20 cellular contexts compared by ENCODE assay signal in genomic region chr10:114245128-114245791, GRCh38. TPM values are rescaled to one million over a fixed set of nuclear protein-coding genes. Genes with fewer than 3 reads are reported as not detected.
DNase-seq lines count a peak whose midpoint lies in the region; ATAC-seq and TF ChIP-seq lines count a peak whose summit lies in the region.
"Had no signal": no experiment of that assay in that cellular context is flagged by ENCODE, and none has a peak within 500 bp of the region (broad histone marks: within the 10 kb centered on the region; RNA-seq: fewer than 3 reads in every experiment).

No MANE protein-coding gene starts in this region.

- H3K27me3 ChIP-seq in duodenal mucosa (ENCODE audit: control insufficient read depth in 1 of 2, insufficient read depth in 2 of 2, low read length in 2 of 2): peaks cover 3 to 8% of the 10 kb centered on the region in 2 donors
- H3K27me3 ChIP-seq: ovary had no signal

- DNase-seq in DMS53 (lab: John Stamatoyannopoulos, UW) (peak; percentile 66), DMS53 treated with DMSO at 0.1 percent for 48 hours (lab: John Stamatoyannopoulos, UW; ENCODE audit: unreplicated experiment) (no peak), mesothelial cell of epicardium (ENCODE audit: low spot score in 2 of 2, unreplicated experiment in 2 of 2) (no peak), NCI-H2227 (lab: John Stamatoyannopoulos, UW; ENCODE audit: unreplicated experiment) (no peak), HEK293T (ENCODE audit: extremely low spot score) (no peak)
- DNase-seq: 8988T; activated CD4-positive, alpha-beta T cell treated with anti-CD3 and anti-CD28 coated beads for 48 hours; CD4-positive, alpha-beta T cell; effector memory CD4-positive, alpha-beta T cell; foreskin melanocyte; NCI-H2029 treated with DMSO at 0.1 percent for 48 hours; NCI-H748 treated with DMSO at 0.1 percent for 48 hours; ovary; spleen; stimulated activated naive CD8-positive, alpha-beta T cell treated with anti-CD3 and anti-CD28 coated beads, Interleukin-15, amount 100 ng/mL, for 72 hours; T-helper 9 cell had no signal

- H3K36me3 Mint-ChIP-seq in mesothelial cell of epicardium: peaks cover 5% of the 10 kb centered on the region
- H3K36me3 Mint-ChIP-seq: activated naive CD4-positive, alpha-beta T cell treated with anti-CD3 and anti-CD28 coated beads, Interleukin-2, amount 50 U/mL, for 24 hours had no signal

- H3K27ac ChIP-seq in duodenal mucosa (ENCODE audit: low read depth, low read length): no peak overlapping the region
- H3K27ac ChIP-seq: ovary, spleen had no signal

- no peaks in the 10 kb centered on the region for H3K36me3 ChIP-seq in duodenal mucosa (ENCODE audit: control insufficient read depth in 1 of 2, insufficient read depth in 2 of 2, low read length in 2 of 2)
- H3K36me3 ChIP-seq: ovary, spleen had no signal

- no peaks in the 10 kb centered on the region for H3K9me3 Mint-ChIP-seq in mesothelial cell of epicardium
- H3K9me3 Mint-ChIP-seq: activated naive CD4-positive, alpha-beta T cell treated with anti-CD3 and anti-CD28 coated beads, Interleukin-2, amount 50 U/mL, for 24 hours; CD4-positive, alpha-beta T cell; stimulated activated naive CD8-positive, alpha-beta T cell treated with anti-CD3 and anti-CD28 coated beads, Interleukin-15, amount 100 ng/mL, for 72 hours had no signal

- ATAC-seq in GM18870 (IDR thresholded peaks at IDR 0.05; ENCODE audit: unreplicated experiment): no peak
- ATAC-seq in GM18502 (IDR thresholded peaks at IDR 0.05; ENCODE audit: poor library complexity, unreplicated experiment): no peak
- ATAC-seq: stimulated activated naive CD8-positive, alpha-beta T cell treated with anti-CD3 and anti-CD28 coated beads, Interleukin-15, amount 100 ng/mL, for 72 hours had no signal

- H3K9ac ChIP-seq in duodenal mucosa (ENCODE audit: low read depth in 1 of 2, low read length in 2 of 2): peak overlapping the region in 1 of 2 donors; percentile 21

- no peak for TF ChIP-seq CTCF in mesothelial cell of epicardium (IDR thresholded peaks at IDR 0.05; ENCODE audit: unreplicated experiment)

- peaks cover 25% of the 10 kb centered on the region for H3K4me1 Mint-ChIP-seq in mesothelial cell of epicardium
- H3K4me1 Mint-ChIP-seq: activated naive CD4-positive, alpha-beta T cell treated with anti-CD3 and anti-CD28 coated beads, Interleukin-2, amount 50 U/mL, for 24 hours had no signal

- CTCF ChIA-PET in HEK293T (lab: Yijun Ruan, JAX): no interaction called here

- POLR2A ChIA-PET in HEK293T (lab: Yijun Ruan, JAX): interaction anchor here (0.7 kb wide), 1 partner anchor 152 kb away, joined by 3 read pairs; no protein-coding TSS in a partner anchor

- H3K27ac Mint-ChIP-seq in mesothelial cell of epicardium: peak overlapping the region; percentile 2
- H3K27ac Mint-ChIP-seq: activated naive CD4-positive, alpha-beta T cell treated with anti-CD3 and anti-CD28 coated beads, Interleukin-2, amount 50 U/mL, for 24 hours; CD4-positive, alpha-beta T cell; stimulated activated naive CD8-positive, alpha-beta T cell treated with anti-CD3 and anti-CD28 coated beads, Interleukin-15, amount 100 ng/mL, for 72 hours had no signal

- H3K4me3 Mint-ChIP-seq in mesothelial cell of epicardium: no peak overlapping the region
- H3K4me3 Mint-ChIP-seq: activated naive CD4-positive, alpha-beta T cell treated with anti-CD3 and anti-CD28 coated beads, Interleukin-2, amount 50 U/mL, for 24 hours; CD4-positive, alpha-beta T cell; stimulated activated naive CD8-positive, alpha-beta T cell treated with anti-CD3 and anti-CD28 coated beads, Interleukin-15, amount 100 ng/mL, for 72 hours had no signal

- peaks cover 21% of the 10 kb centered on the region in 2 donors for H3K4me1 ChIP-seq in duodenal mucosa (ENCODE audit: control insufficient read depth in 1 of 2, insufficient read depth in 2 of 2, low read length in 2 of 2)

- H3K4me3 ChIP-seq in duodenal mucosa (ENCODE audit: low read depth in 1 of 2, low read length in 2 of 2): peak overlapping the region; percentile 19 to 50
- H3K4me3 ChIP-seq: ovary, spleen had no signal

- H3K9me3 ChIP-seq in duodenal mucosa (ENCODE audit: control insufficient read depth in 1 of 2, low read length in 2 of 2): no peaks in the 10 kb centered on the region
- H3K9me3 ChIP-seq: ovary, spleen had no signal

- peaks cover 40% of the 10 kb centered on the region for H3K27me3 Mint-ChIP-seq in mesothelial cell of epicardium (ENCODE audit: low read depth)

TF ChIP-seq in HEK293T, 16 proteins besides CTCF, POLR2A, EP300 and RAD21:
- TF ChIP-seq NFRKB (IDR thresholded peaks at IDR 0.05) (no peak), ELF4 (IDR thresholded peaks at IDR 0.05) (no peak), HDGF (IDR thresholded peaks at IDR 0.05; ENCODE audit: borderline replicate concordance) (no peak), ZNF384 (IDR thresholded peaks at IDR 0.05) (no peak)

RNA-seq across cellular contexts. Expression of gene VWA2, which starts 6.2 kb away (rescaled TPM):
- total RNA-seq in mesothelial cell of epicardium: 14.4 to 15.0 TPM (median 14.7 TPM) in 3 replicates
- total RNA-seq: CD4-positive, alpha-beta T cell had no signal
